ENCODE assay signal across 1 cellular context in the genomic region with DNA sequence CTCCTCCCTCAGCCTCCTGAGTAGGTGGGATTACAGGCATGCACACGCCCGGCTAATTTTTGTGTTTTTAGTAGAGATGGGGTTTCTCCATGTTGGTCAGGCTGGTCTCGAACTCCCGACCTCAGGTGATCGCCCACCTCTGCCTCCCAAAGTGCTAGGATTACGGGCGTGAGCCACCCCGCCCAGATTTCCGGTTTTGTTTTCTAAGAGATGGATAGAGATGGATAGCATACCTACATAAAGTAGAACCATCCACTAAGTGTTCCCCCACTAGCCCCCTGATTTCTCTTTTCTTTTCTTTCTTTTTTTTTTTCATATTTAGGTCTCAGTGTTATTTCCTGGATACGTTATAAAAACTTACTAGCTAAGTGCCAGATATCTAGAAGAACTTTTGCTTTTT.
TF ChIP-seq lines count a peak whose summit lies in the region.

No MANE protein-coding gene starts in this region.

TF ChIP-seq in H1, 55 proteins besides CTCF, POLR2A, EP300 and RAD21:
- no peak for TF ChIP-seq TBP (IDR thresholded peaks at IDR 0.05; ENCODE audit: low read depth, low read length)
- no peak for TF ChIP-seq TAF7 (optimal IDR thresholded peaks at IDR 0.05; ENCODE audit: borderline replicate concordance, low read depth, low read length)
- no peak for TF ChIP-seq HDAC6 (IDR thresholded peaks at IDR 0.05; ENCODE audit: low read depth, low read length)
- TF ChIP-seq SP4 (IDR thresholded peaks at IDR 0.05; ENCODE audit: low read length): no peak
- no peak for TF ChIP-seq JUN (IDR thresholded peaks at IDR 0.05; ENCODE audit: low read depth, low read length)
